Comparison of ENCODE assay signal across 10 cellular contexts in genomic region chr19:35041548-35042055, GRCh38. TPM values are rescaled to one million over a fixed set of nuclear protein-coding genes. Genes with fewer than 3 reads are reported as not detected.
A peak's percentile ranks its signal among the peaks of the same experiment; 100 is the strongest.
DNase-seq lines count a peak whose midpoint lies in the region; ATAC-seq, FAIRE-seq and TF ChIP-seq lines count a peak whose summit lies in the region.
"Had no signal": no experiment of that assay in that cellular context is flagged by ENCODE, and none has a peak within 500 bp of the region (broad histone marks: within the 10 kb centered on the region; RNA-seq: fewer than 3 reads in every experiment).

Gene HPN, plus strand, starts transcription at chr19:35041721. Its CDS starts 786 bp downstream, at chr19:35042507.

- H3K36me3 Mint-ChIP-seq in MCF 10A (ENCODE audit: insufficient read depth, unreplicated experiment): no peaks in the 10 kb centered on the region
- no peaks in the 10 kb centered on the region for H3K36me3 Mint-ChIP-seq in naive B cell

- peaks cover 2 to 5% of the 10 kb centered on the region in 2 experiments for H4K20me1 ChIP-seq in H1 (replicated peaks in 1 of 2; ENCODE audit: control insufficient read depth in 1 of 2, insufficient read depth in 2 of 2, low read length in 2 of 2)

- H3K4me1 Mint-ChIP-seq in MCF 10A (ENCODE audit: insufficient read depth, unreplicated experiment): no peaks in the 10 kb centered on the region
- peaks cover 61 to 68% (median 66%) of the 10 kb centered on the region in 3 donors for H3K4me1 Mint-ChIP-seq in naive B cell

- peak within 1 kb of the TSS; percentile 97 for H2BK12ac ChIP-seq in H1 (ENCODE audit: low read depth, low read length)

- H3K4ac ChIP-seq in H1 (replicated peaks; ENCODE audit: insufficient read length, low read depth, low read length): peak within 1 kb of the TSS; percentile 92

- peak within 1 kb of the TSS; percentile 32 to 66 (median 44) for H3K4me3 ChIP-seq in H1 (ENCODE audit: extremely low read depth in 1 of 4, insufficient read depth in 2 of 4, low read depth in 3 of 4, low read length in 4 of 4)
- peak within 1 kb of the TSS; percentile 15 to 32 for H3K4me3 ChIP-seq in vagina

- POLR2A ChIA-PET in MCF 10A (lab: Yijun Ruan, JAX) (no interaction called here), H1 (lab: Charles Lee; ENCODE audit: partially characterized antibody) (interaction anchor here (0.8 to 1.6 kb wide), 5 partner anchors 12 to 42 kb away, joined by 3 to 12 read pairs (median 5); partner anchors contain the start of gene SCN1B), GM10248 (lab: Yijun Ruan, JAX) (no interaction called here)

- H4K8ac ChIP-seq in H1 (ENCODE audit: extremely low read depth, insufficient read depth, low read length): peak within 1 kb of the TSS; percentile 90

- peaks cover 7% of the 10 kb centered on the region; the same call in 1 of the 2 replicates for H3K23me2 ChIP-seq in H1 (ENCODE audit: low read depth, low read length)

- H4K5ac ChIP-seq in H1 (ENCODE audit: insufficient read length, low read depth, low read length): peak within 1 kb of the TSS; percentile 59

- no peak within 1 kb of the TSS for H3K4me3 Mint-ChIP-seq in MCF 10A (ENCODE audit: unreplicated experiment)
- H3K4me3 Mint-ChIP-seq in naive B cell: peak within 1 kb of the TSS; percentile 65 to 96 (median 86)

- H3K14ac ChIP-seq in H1 (ENCODE audit: insufficient read length): no peak within 1 kb of the TSS

- H3K9ac ChIP-seq in H1 (replicated peaks in 1 of 4; ENCODE audit: extremely low read depth in 1 of 4, low read depth in 3 of 4, low read length in 3 of 4): peak within 1 kb of the TSS in 3 of 4 experiments; percentile 12 to 58 (median 56); a peak in 5 of 7 replicates

- H2BK5ac ChIP-seq in H1 (ENCODE audit: low read depth, low read length): peak within 1 kb of the TSS; percentile 93; the same call in 1 of the 2 replicates

- TF ChIP-seq CTCF in MCF 10A (IDR thresholded peaks at IDR 0.05; ENCODE audit: unreplicated experiment): no peak
- TF ChIP-seq CTCF in H1 (IDR thresholded peaks at IDR 0.05; ENCODE audit: control extremely low read depth in 1 of 3, insufficient read depth in 1 of 3, low read depth in 1 of 3, low read length in 3 of 3): no peak
- TF ChIP-seq CTCF in vagina (IDR thresholded peaks at IDR 0.05): no peak
- TF ChIP-seq CTCF in GM10248 (IDR thresholded peaks at IDR 0.05; ENCODE audit: control extremely low read depth, extremely low read depth, low read depth, missing control alignments): no peak

- H2AFZ ChIP-seq in H1 (ENCODE audit: low read length): no peak within 1 kb of the TSS

- no peak for FAIRE-seq in H1 (lab: Jason Lieb, UNC)

- H3K9me3 ChIP-seq in H1 (ENCODE audit: insufficient read depth in 2 of 2, low read depth in 1 of 2, low read length in 1 of 2) (no peaks in the 10 kb centered on the region), vagina (no peaks in the 10 kb centered on the region)

- H3K23ac ChIP-seq in H1 (ENCODE audit: insufficient read length): no peak within 1 kb of the TSS

- 0 out of 2 replicates have a peak within 1 kb of the TSS, but pooled peaks have one; percentile 90 for H2BK20ac ChIP-seq in H1 (ENCODE audit: low read length)

- 3% methylated on average over 10 of the region's 19 CpGs; no CpG with 5 or more reads in 1 of the 2 experiments for WGBS in H1 (ENCODE audit: extremely low coverage in 1 of 2, insufficient coverage in 1 of 2, insufficient read length in 1 of 2, insufficient replicate concordance in 2 of 2, low coverage in 1 of 2, low lambda C conversion rate in 2 of 2, missing lambda C conversion rate in 1 of 2), 2 experiments

- H3K36me3 ChIP-seq in H1 (ENCODE audit: control insufficient read depth in 2 of 4, insufficient read depth in 4 of 4, low read length in 3 of 4) (no peaks in the 10 kb centered on the region; a peak in 1 of 8 replicates), vagina (no peaks in the 10 kb centered on the region)

- peaks cover 5 to 39% (median 25%) of the 10 kb centered on the region in 4 experiments for H3K4me1 ChIP-seq in H1 (replicated peaks in 1 of 4; ENCODE audit: control insufficient read depth in 3 of 4, insufficient read depth in 4 of 4, low read length in 3 of 4)
- peaks cover 32% of the 10 kb centered on the region for H3K4me1 ChIP-seq in vagina

- peak within 1 kb of the TSS; percentile 10; the same call in 1 of the 2 replicates for H2AK5ac ChIP-seq in H1 (ENCODE audit: low read depth, low read length)

- H3K27me3 ChIP-seq in H1 (replicated peaks in 1 of 4; ENCODE audit: control insufficient read depth in 3 of 4, extremely low read depth in 1 of 4, insufficient read depth in 3 of 4, low read length in 3 of 4) (no peaks in the 10 kb centered on the region), vagina (no peaks in the 10 kb centered on the region)

- peak within 1 kb of the TSS; percentile 98 for H4K91ac ChIP-seq in H1 (replicated peaks; ENCODE audit: insufficient read length, low read length)

- TF ChIP-seq EP300 in H1 (IDR thresholded peaks at IDR 0.05; ENCODE audit: borderline replicate concordance in 1 of 2, low read depth in 2 of 2, low read length in 2 of 2): no peak

- H3K27ac Mint-ChIP-seq in MCF 10A (ENCODE audit: low read depth, unreplicated experiment) (no peak within 1 kb of the TSS), naive B cell (peak within 1 kb of the TSS; percentile 10 to 90 (median 46))

- intact Hi-C loops in MCF 10A (cut with micrococcal nuclease): no loop called here
- intact Hi-C loops in vagina (cut with DNase I): no loop called here

- TF ChIP-seq POLR2A in H1 (IDR thresholded peaks at IDR 0.05; ENCODE audit: control extremely low read depth in 1 of 2, low read depth in 2 of 2, low read length in 2 of 2) (no peak), vagina (IDR thresholded peaks at IDR 0.05) (no peak)

- H3K9me3 Mint-ChIP-seq in MCF 10A (ENCODE audit: unreplicated experiment): no peaks in the 10 kb centered on the region
- no peaks in the 10 kb centered on the region for H3K9me3 Mint-ChIP-seq in naive B cell

- no peak for TF ChIP-seq RAD21 in H1 (IDR thresholded peaks at IDR 0.05 in 1 of 2, conservative IDR thresholded peaks at IDR 0.05 in 1 of 2; ENCODE audit: low read depth in 2 of 2, low read length in 2 of 2)

- H3K18ac ChIP-seq in H1 (ENCODE audit: extremely low read depth, low read length): peak within 1 kb of the TSS; percentile 75

- DNase-seq in T47D (ENCODE audit: low read depth in 1 of 2, low spot score in 1 of 2): peak; percentile 86 to 91
- no peak for DNase-seq in MCF 10A (ENCODE audit: unreplicated experiment)
- peak in 1 of 2 experiments; percentile 86 for DNase-seq in H1 (ENCODE audit: low read depth in 1 of 2, low spot score in 2 of 2)
- DNase-seq in naive B cell: no peak
- no peak for DNase-seq in vagina (ENCODE audit: extremely low spot score in 2 of 2)
- DNase-seq in stimulated activated CD4-positive, alpha-beta T cell treated with anti-CD3 and anti-CD28 coated beads, Interleukin-1b, Interleukin-23, amount 100 ng/mL, for 48 hours: no peak
- DNase-seq in caudate nucleus (lab: John Stamatoyannopoulos, UW): no peak
- no peak for DNase-seq in GM10248 (ENCODE audit: extremely low spot score)

- no TSS peak for BruUV-seq in MCF 10A (replicated peaks; lab: Mats Ljungman, UMichigan)

- in situ Hi-C loops in T47D (cut with HindIII; ENCODE audit: low pct_unique_long_range_greater_than_20kb, low sequenced_read_pairs): no loop called here

- CTCF ChIA-PET in MCF 10A (lab: Yijun Ruan, JAX): interaction anchor here (0.7 to 6.3 kb wide), 3 partner anchors 15 to 135 kb away, joined by 3 to 75 read pairs (median 42); no protein-coding TSS in a partner anchor
- CTCF ChIA-PET in H1 (lab: Charles Lee; ENCODE audit: partially characterized antibody): interaction anchor here (0.7 to 6.4 kb wide), 4 partner anchors 9 to 94 kb away, joined by 4 to 105 read pairs (median 22); partner anchors contain the start of gene LGI4
- CTCF ChIA-PET in GM10248 (lab: Yijun Ruan, JAX): interaction anchor here (4.3 kb wide), 1 partner anchor 26 kb away, joined by 31 read pairs; no protein-coding TSS in a partner anchor

- peak within 1 kb of the TSS; percentile 79 to 83 for H3K4me2 ChIP-seq in H1 (ENCODE audit: insufficient read depth in 1 of 2, low read depth in 2 of 2, low read length in 2 of 2)

- H3K27me3 Mint-ChIP-seq in MCF 10A (ENCODE audit: insufficient read depth, unreplicated experiment) (no peaks in the 10 kb centered on the region), naive B cell (peaks cover 0 to 40% (median 0%) of the 10 kb centered on the region in 3 donors)

- H2BK120ac ChIP-seq in H1 (replicated peaks; ENCODE audit: low read depth, low read length): peak within 1 kb of the TSS; percentile 1

- H3K56ac ChIP-seq in H1 (replicated peaks; ENCODE audit: insufficient read length, low read depth, low read length): peak within 1 kb of the TSS; percentile 72

- H3K79me2 ChIP-seq in H1 (ENCODE audit: control insufficient read depth in 1 of 2, insufficient read depth in 2 of 2, low read length in 2 of 2): peaks cover 0 to 12% of the 10 kb centered on the region in 2 experiments; a peak in 1 of 4 replicates

- peak within 1 kb of the TSS; percentile 99 for H2BK15ac ChIP-seq in H1 (ENCODE audit: low read length)

- no peak for ATAC-seq in naive B cell (ENCODE audit: low read depth in 2 of 2)

- H3K79me1 ChIP-seq in H1 (ENCODE audit: low read depth, low read length): no peaks in the 10 kb centered on the region

- H3K27ac ChIP-seq in H1 (ENCODE audit: low read depth, low read length) (peak within 1 kb of the TSS; percentile 80; the same call in 1 of the 2 replicates), vagina (peak within 1 kb of the TSS; percentile 68), caudate nucleus (ENCODE audit: low read depth, low read length) (no peak within 1 kb of the TSS)

TF ChIP-seq in H1, 55 proteins besides CTCF, POLR2A, EP300 and RAD21 (continues in another document):
- TF ChIP-seq KDM5A (IDR thresholded peaks at IDR 0.05; ENCODE audit: low read length) (no peak), CBX5 (IDR thresholded peaks at IDR 0.05; ENCODE audit: low read depth, low read length) (no peak), SP2 (IDR thresholded peaks at IDR 0.05; ENCODE audit: low read length) (no peak), SAP30 (IDR thresholded peaks at IDR 0.05; ENCODE audit: insufficient read depth, insufficient replicate concordance, low read length) (no peak), KDM1A (IDR thresholded peaks at IDR 0.05; ENCODE audit: borderline replicate concordance, low read length) (no peak)
- TF ChIP-seq, protein P1, sequence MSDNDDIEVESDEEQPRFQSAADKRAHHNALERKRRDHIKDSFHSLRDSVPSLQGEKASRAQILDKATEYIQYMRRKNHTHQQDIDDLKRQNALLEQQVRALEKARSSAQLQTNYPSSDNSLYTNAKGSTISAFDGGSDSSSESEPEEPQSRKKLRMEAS (IDR thresholded peaks at IDR 0.05): peak; percentile 44; the same call in 1 of the 2 replicates

RNA-seq across cellular contexts. Expression of gene HPN, which starts in this region (rescaled TPM):
- total RNA-seq in MCF 10A (2022) (not detected in 2 replicates), vagina (not detected)
- 12.3 and 14.7 TPM in 2 replicates for total RNA-seq in H1 (2021; fragmentation: NEBNext Ultra II Directional; extraction: Animal tissue kit (Norgen Biotek cat#: 25700))
- polyA plus RNA-seq in H1 (2011; rRNA removed) (33.7 and 49.9 TPM in 2 replicates), naive B cell (ENCODE audit: low read depth in 6 of 6) (not detected)
- 32.0 TPM for polyA plus RNA-seq in H1 (2011; cell fraction: cytosol; rRNA removed)
- 86.2 TPM for polyA plus RNA-seq in H1 (2011; cell fraction: nucleus; rRNA removed)
- 8.3 to 24.9 TPM (median 19.7 TPM) in 4 replicates for polyA plus RNA-seq in H1 (2012, experiment 1 of 2)
- polyA plus RNA-seq in H1 (2012, experiment 2 of 2): 19.5 TPM
- 14.3 TPM for polyA plus RNA-seq in H1 (2013, experiment 1 of 2)
- 13.3 TPM for polyA plus RNA-seq in H1 (2013, experiment 2 of 2)
- polyA minus RNA-seq in H1 (2011; rRNA and poly(A)+ RNA removed): 6.3 and 7.6 TPM in 2 replicates
- polyA minus RNA-seq in H1 (2011; cell fraction: cytosol; rRNA and poly(A)+ RNA removed): 16.4 TPM
- 19.0 TPM for polyA minus RNA-seq in H1 (2011; cell fraction: nucleus; rRNA and poly(A)+ RNA removed)
- total RNA-seq: activated CD8-positive, alpha-beta memory T cell treated with anti-CD3 and anti-CD28 coated beads for 36 hours; glomerular endothelial cell had no signal

Comparison
In these comparisons a context has a peak if more than half of its experiments do, and no peak if none do; other contexts are left out.
1. RNA of gene HPN (total RNA-seq): 12.3 to 14.7 TPM in H1; not detected in MCF 10A and not detected in vagina (single experiment); every median in the first group is over 10 times any median in the second.
2. RNA of gene HPN (polyA plus RNA-seq): 8.3 to 86.2 TPM in H1; not detected in naive B cell; every median in the first group is over 4 times any median in the second.
3. DNase-seq: peak in T47D (2 of 2); none in MCF 10A (single experiment), naive B cell (single experiment), vagina (0 of 2), stimulated activated CD4-positive, alpha-beta T cell treated with anti-CD3 and anti-CD28 coated beads, Interleukin-1b, Interleukin-23, amount 100 ng/mL, for 48 hours (single experiment), caudate nucleus (0 of 61) and GM10248 (single experiment).